In the genomic region with DNA sequence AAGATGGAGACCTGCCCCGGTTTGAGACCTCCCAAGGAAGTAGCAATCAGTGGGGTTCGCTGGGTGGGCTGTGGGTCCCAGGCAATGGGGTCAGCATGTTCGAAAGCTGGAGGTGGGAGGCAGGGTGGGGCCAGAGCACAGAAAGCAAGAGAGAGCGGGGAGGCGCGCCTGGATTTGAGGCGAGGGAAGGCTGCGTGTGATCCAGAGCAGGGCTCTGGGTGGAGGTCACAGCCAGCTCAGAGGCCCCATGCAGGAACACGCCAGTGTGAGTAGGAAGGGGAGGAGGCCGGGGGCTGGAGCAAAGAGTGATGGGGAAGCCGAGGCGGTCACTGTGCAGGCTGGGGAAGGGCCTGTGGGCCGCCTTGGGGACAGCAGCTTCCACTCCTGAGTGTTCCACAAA, we compare ENCODE assay signal across 14 cellular contexts. TPM values are rescaled to one million over a fixed set of nuclear protein-coding genes. Genes with fewer than 3 reads are reported as not detected.
DNase-seq lines count a peak whose midpoint lies in the region; ATAC-seq, FAIRE-seq and TF ChIP-seq lines count a peak whose summit lies in the region.
"Had no signal": no experiment of that assay in that cellular context is flagged by ENCODE, and none has a peak within 500 bp of the region (broad histone marks: within the 10 kb centered on the region; RNA-seq: fewer than 3 reads in every experiment).

No MANE protein-coding gene starts in this region.

- 37% methylated on average over 13 of the region's 13 CpGs for WGBS in HepG2 (ENCODE audit: low lambda C conversion rate)
- 71% methylated on average over 13 of the region's 13 CpGs for whole genome bisulfite sequencing in right lobe of liver (ENCODE audit: insufficient coverage, low coverage, low lambda C conversion rate, missing lambda C conversion rate)

- BruUV-seq in HepG2 (replicated peaks; lab: Mats Ljungman, UMichigan), result no TSS peak

- peaks cover 3% of the 10 kb centered on the region for H3K9me3 Mint-ChIP-seq in neural progenitor cell
- H3K9me3 Mint-ChIP-seq: CD4-positive, CD25-positive, alpha-beta regulatory T cell had no signal

- H3K4me3 ChIP-seq in HepG2 (replicated peaks in 1 of 3; ENCODE audit: insufficient read depth in 1 of 3, low read depth in 2 of 3, low read length in 3 of 3) (no peak overlapping the region), right lobe of liver (no peak overlapping the region), neural progenitor cell (no peak overlapping the region), ascending aorta (no peak overlapping the region)
- H3K4me3 ChIP-seq: BLaER1 had no signal

- no peak overlapping the region for H3K27ac Mint-ChIP-seq in neural progenitor cell
- H3K27ac Mint-ChIP-seq: CD4-positive, CD25-positive, alpha-beta regulatory T cell had no signal

- POLR2A ChIA-PET in HepG2 (lab: Yijun Ruan, JAX), result no interaction called here

- TF ChIP-seq POLR2A in HepG2 (IDR thresholded peaks at IDR 0.05; ENCODE audit: insufficient read depth in 1 of 2, low read depth in 2 of 2, low read length in 2 of 2) (no peak), right lobe of liver (IDR thresholded peaks at IDR 0.05) (no peak)

- peaks cover 19 to 90% of the 10 kb centered on the region in 2 experiments for H3K27me3 ChIP-seq in HepG2 (ENCODE audit: control insufficient read depth in 1 of 2, insufficient read depth in 2 of 2, low read length in 2 of 2)
- H3K27me3 ChIP-seq in right lobe of liver, result no peaks in the 10 kb centered on the region
- H3K27me3 ChIP-seq in neural progenitor cell, result peaks cover 22% of the 10 kb centered on the region
- no peaks in the 10 kb centered on the region for H3K27me3 ChIP-seq in ascending aorta

- H3K27me3 Mint-ChIP-seq in neural progenitor cell (ENCODE audit: insufficient read depth, low read depth), result peaks cover 14% of the 10 kb centered on the region

- H4K20me1 ChIP-seq in HepG2 (ENCODE audit: insufficient read depth, low read length), result no peaks in the 10 kb centered on the region
- no peaks in the 10 kb centered on the region for H4K20me1 ChIP-seq in neural progenitor cell (ENCODE audit: low read depth)

- ATAC-seq in HepG2 (peak; percentile 59), right lobe of liver (no peak)

- peaks cover 28% of the 10 kb centered on the region for H3K4me1 Mint-ChIP-seq in neural progenitor cell
- H3K4me1 Mint-ChIP-seq: CD4-positive, CD25-positive, alpha-beta regulatory T cell had no signal

- H3K27ac ChIP-seq in HepG2 (ENCODE audit: extremely low read length, insufficient read depth, low read length), result no peak overlapping the region
- no peak overlapping the region for H3K27ac ChIP-seq in right lobe of liver
- no peak overlapping the region for H3K27ac ChIP-seq in neural progenitor cell
- no peak overlapping the region for H3K27ac ChIP-seq in ascending aorta
- H3K27ac ChIP-seq: BLaER1, HL-60 had no signal

- DNase-seq in HepG2 (ENCODE audit: low spot score) (no peak), right lobe of liver (no peak), left kidney (ENCODE audit: low read depth, low spot score) (peak; percentile 43), neural progenitor cell (ENCODE audit: low spot score) (no peak), NCI-H526 treated with DMSO at 0.1 percent for 48 hours (lab: John Stamatoyannopoulos, UW) (no peak), islet precursor cell (no peak), ascending aorta (ENCODE audit: low spot score in 2 of 2) (no peak)
- DNase-seq: 8988T; AML-193; CD4-positive, CD25-positive, alpha-beta regulatory T cell had no signal

- H3K36me3 Mint-ChIP-seq in neural progenitor cell, result no peaks in the 10 kb centered on the region
- H3K36me3 Mint-ChIP-seq: CD4-positive, CD25-positive, alpha-beta regulatory T cell had no signal

- no peak for TF ChIP-seq CTCF in HepG2 (CRISPR knock-in tag; IDR thresholded peaks at IDR 0.05)
- TF ChIP-seq CTCF in right lobe of liver (IDR thresholded peaks at IDR 0.05), result no peak
- TF ChIP-seq CTCF in neural progenitor cell (IDR thresholded peaks at IDR 0.05), result no peak
- TF ChIP-seq CTCF in ascending aorta (IDR thresholded peaks at IDR 0.05), result no peak

- CTCF ChIA-PET in HepG2 (lab: Yijun Ruan, JAX; ENCODE audit: low intra/inter-chr PET ratio, low total read pairs), result no interaction called here

- H3K4me3 Mint-ChIP-seq in neural progenitor cell, result peak overlapping the region; percentile 46
- H3K4me3 Mint-ChIP-seq: CD4-positive, CD25-positive, alpha-beta regulatory T cell had no signal

- H3K4me2 ChIP-seq in HepG2 (ENCODE audit: low read depth, low read length) (peak overlapping the region; percentile 18; the same call in 1 of the 2 replicates), neural progenitor cell (no peak overlapping the region)
- H3K4me2 ChIP-seq: BLaER1 had no signal

- H3K79me2 ChIP-seq in HepG2 (ENCODE audit: insufficient read depth, low read length) (no peaks in the 10 kb centered on the region), neural progenitor cell (ENCODE audit: low read depth) (no peaks in the 10 kb centered on the region)

- H3F3A ChIP-seq in neural progenitor cell (ENCODE audit: low read depth), result no peaks in the 10 kb centered on the region

- no peaks in the 10 kb centered on the region for H3K36me3 ChIP-seq in HepG2 (replicated peaks in 1 of 2; ENCODE audit: control insufficient read depth in 1 of 2, insufficient read depth in 2 of 2, low read length in 2 of 2)
- H3K36me3 ChIP-seq in right lobe of liver, result no peaks in the 10 kb centered on the region
- no peaks in the 10 kb centered on the region for H3K36me3 ChIP-seq in neural progenitor cell
- no peaks in the 10 kb centered on the region for H3K36me3 ChIP-seq in ascending aorta
- H3K36me3 ChIP-seq: BLaER1 had no signal

- H3K9me3 ChIP-seq in HepG2 (ENCODE audit: low read length) (no peaks in the 10 kb centered on the region), right lobe of liver (no peaks in the 10 kb centered on the region), neural progenitor cell (ENCODE audit: low read depth) (no peaks in the 10 kb centered on the region), ascending aorta (no peaks in the 10 kb centered on the region)
- H3K9me3 ChIP-seq: BLaER1 had no signal

- H3K9ac ChIP-seq in HepG2 (ENCODE audit: insufficient read depth, low read depth, low read length), result no peak overlapping the region
- H3K9ac ChIP-seq in neural progenitor cell, result no peak overlapping the region
- H3K9ac ChIP-seq: BLaER1 had no signal

- H2AFZ ChIP-seq in HepG2 (ENCODE audit: low read length) (no peak overlapping the region), neural progenitor cell (replicated peaks) (no peak overlapping the region)

- TF ChIP-seq RAD21 in HepG2 (CRISPR knock-in tag; IDR thresholded peaks at IDR 0.05), result no peak

- H3K4me1 ChIP-seq in HepG2 (ENCODE audit: insufficient read depth, low read length), result peaks cover 10% of the 10 kb centered on the region
- no peaks in the 10 kb centered on the region for H3K4me1 ChIP-seq in right lobe of liver
- H3K4me1 ChIP-seq in neural progenitor cell, result peaks cover 5% of the 10 kb centered on the region
- no peaks in the 10 kb centered on the region for H3K4me1 ChIP-seq in ascending aorta

- no peak for TF ChIP-seq EP300 in HepG2 (IDR thresholded peaks at IDR 0.05; ENCODE audit: low read depth in 2 of 2, low read length in 2 of 2)
- TF ChIP-seq EP300 in HepG2 (CRISPR knock-in tag; IDR thresholded peaks at IDR 0.05; ENCODE audit: borderline replicate concordance), result no peak

- intact Hi-C loops in HepG2 (cut with micrococcal nuclease; ENCODE audit: unreplicated experiment) (no loop called here), right lobe of liver (cut with DNase I) (no loop called here), ascending aorta (cut with DNase I) (no loop called here)

- in situ Hi-C loops in HepG2 (cut with HindIII; ENCODE audit: extremely low pct_ligation_motif_present, low pct_unique_long_range_greater_than_20kb), result no loop called here

- no peak for FAIRE-seq in HepG2 (lab: Jason Lieb, UNC)
- FAIRE-seq: H54 had no signal

RNA-seq across cellular contexts. Expression of gene DNAJB8, which starts 8.8 kb away (rescaled TPM):
- not detected in 2 replicates for total RNA-seq in HepG2 (2016; rRNA removed; fragmentation: Illumina TruSeq; extraction: Trizol)
- not detected in 2 replicates for total RNA-seq in HepG2 (2016; cell fraction: cytosol; rRNA removed; fragmentation: Illumina TruSeq; extraction: Trizol; ENCODE audit: low read depth)
- total RNA-seq in HepG2 (2016; cell fraction: insoluble cytoplasmic fraction; rRNA removed; fragmentation: Illumina TruSeq; extraction: Trizol), result not detected in 2 replicates
- total RNA-seq in HepG2 (2016; cell fraction: membrane; rRNA removed; fragmentation: Illumina TruSeq; extraction: Trizol), result not detected in 2 replicates
- not detected in 2 replicates for total RNA-seq in HepG2 (2016; cell fraction: nucleus; rRNA removed; fragmentation: Illumina TruSeq; extraction: Trizol)
- polyA plus RNA-seq in HepG2 (2011; rRNA removed), result not detected in 2 replicates
- not detected in 2 replicates for polyA plus RNA-seq in HepG2 (2011; cell fraction: cytosol; rRNA removed)
- polyA plus RNA-seq in HepG2 (2011; cell fraction: nucleus; rRNA removed), result not detected in 2 replicates
- not detected in 2 replicates for polyA plus RNA-seq in HepG2 (2012)
- not detected in 2 replicates for polyA plus RNA-seq in HepG2 (2016; cell fraction: cytosol; fragmentation: Illumina TruSeq; extraction: Trizol; ENCODE audit: low read depth)
- not detected in 2 replicates for polyA plus RNA-seq in HepG2 (2016; cell fraction: insoluble cytoplasmic fraction; fragmentation: Illumina TruSeq; extraction: Trizol; ENCODE audit: low read depth)
- not detected in 2 replicates for polyA plus RNA-seq in HepG2 (2016; cell fraction: membrane; fragmentation: Illumina TruSeq; extraction: Trizol; ENCODE audit: low read depth)
- not detected in 2 replicates for polyA plus RNA-seq in HepG2 (2016; cell fraction: nucleus; fragmentation: Illumina TruSeq; extraction: Trizol; ENCODE audit: insufficient read depth, low read depth)
- not detected in 2 replicates for polyA minus RNA-seq in HepG2 (2011; rRNA and poly(A)+ RNA removed; ENCODE audit: low replicate concordance)
- not detected in 2 replicates for polyA minus RNA-seq in HepG2 (2011; cell fraction: cytosol; rRNA and poly(A)+ RNA removed)
- not detected in 2 replicates for polyA minus RNA-seq in HepG2 (2011; cell fraction: nucleus; rRNA and poly(A)+ RNA removed)
- total RNA-seq in right lobe of liver, result not detected
- not detected in 2 replicates for total RNA-seq in neural progenitor cell (ENCODE audit: low replicate concordance)
- not detected for total RNA-seq in ascending aorta
- total RNA-seq: CD4-positive, CD25-positive, alpha-beta regulatory T cell; Daoy had no signal
- polyA plus RNA-seq: CD4-positive, CD25-positive, alpha-beta regulatory T cell had no signal

RNA-seq across cellular contexts. Expression of gene GATA2, which starts 35.1 kb away (rescaled TPM):
- 4.7 and 6.2 TPM in 2 replicates for total RNA-seq in HepG2 (2016; rRNA removed; fragmentation: Illumina TruSeq; extraction: Trizol)
- total RNA-seq in HepG2 (2016; cell fraction: cytosol; rRNA removed; fragmentation: Illumina TruSeq; extraction: Trizol; ENCODE audit: low read depth), result 1.6 and 1.7 TPM in 2 replicates
- total RNA-seq in HepG2 (2016; cell fraction: insoluble cytoplasmic fraction; rRNA removed; fragmentation: Illumina TruSeq; extraction: Trizol), result 3.4 and 6.3 TPM in 2 replicates
- 4.7 and 5.3 TPM in 2 replicates for total RNA-seq in HepG2 (2016; cell fraction: membrane; rRNA removed; fragmentation: Illumina TruSeq; extraction: Trizol)
- 5.3 and 7.2 TPM in 2 replicates for total RNA-seq in HepG2 (2016; cell fraction: nucleus; rRNA removed; fragmentation: Illumina TruSeq; extraction: Trizol)
- 3.4 and 3.5 TPM in 2 replicates for polyA plus RNA-seq in HepG2 (2011; rRNA removed)
- 2.0 and 3.5 TPM in 2 replicates for polyA plus RNA-seq in HepG2 (2011; cell fraction: cytosol; rRNA removed)
- polyA plus RNA-seq in HepG2 (2011; cell fraction: nucleus; rRNA removed), result 9.7 and 17.3 TPM in 2 replicates
- polyA plus RNA-seq in HepG2 (2012), result 2.2 and 2.3 TPM in 2 replicates
- 1.4 and 2.2 TPM in 2 replicates for polyA plus RNA-seq in HepG2 (2016; cell fraction: cytosol; fragmentation: Illumina TruSeq; extraction: Trizol; ENCODE audit: low read depth)
- polyA plus RNA-seq in HepG2 (2016; cell fraction: insoluble cytoplasmic fraction; fragmentation: Illumina TruSeq; extraction: Trizol; ENCODE audit: low read depth), result 9.5 and 11.1 TPM in 2 replicates
- 4.3 and 4.5 TPM in 2 replicates for polyA plus RNA-seq in HepG2 (2016; cell fraction: membrane; fragmentation: Illumina TruSeq; extraction: Trizol; ENCODE audit: low read depth)
- 16.4 and 19.9 TPM in 2 replicates for polyA plus RNA-seq in HepG2 (2016; cell fraction: nucleus; fragmentation: Illumina TruSeq; extraction: Trizol; ENCODE audit: insufficient read depth, low read depth)
- polyA minus RNA-seq in HepG2 (2011; rRNA and poly(A)+ RNA removed; ENCODE audit: low replicate concordance), result 4.7 and 24.9 TPM in 2 replicates
- polyA minus RNA-seq in HepG2 (2011; cell fraction: cytosol; rRNA and poly(A)+ RNA removed), result 3.4 and 3.9 TPM in 2 replicates
- 1.2 and 5.0 TPM in 2 replicates for polyA minus RNA-seq in HepG2 (2011; cell fraction: nucleus; rRNA and poly(A)+ RNA removed)
- total RNA-seq in right lobe of liver, result 1 to 10 TPM in 2 of 6 experiments, under 1 TPM in 4; 0.60 to 1.3 (median 0.76) TPM
- total RNA-seq in neural progenitor cell (ENCODE audit: low replicate concordance), result 0.09 TPM in 1 of 2 replicates, not detected in the other
- 56.0 TPM for total RNA-seq in ascending aorta
- polyA plus RNA-seq: CD4-positive, CD25-positive, alpha-beta regulatory T cell had no signal
